In genomic region chr6:7129784-7130569, GRCh38 we compare ENCODE assay signal across 8 cellular contexts. TPM values are rescaled to one million over a fixed set of nuclear protein-coding genes. Genes with fewer than 3 reads are reported as not detected.
DNase-seq lines count a peak whose midpoint lies in the region; ATAC-seq, FAIRE-seq and TF ChIP-seq lines count a peak whose summit lies in the region.

No MANE protein-coding gene starts in this region.

- peaks cover 56% of the 10 kb centered on the region for H3K36me3 Mint-ChIP-seq in activated T-helper 2 cell treated with anti-CD3 and anti-CD28 coated beads, Interferon-gamma antibody, Interleukin-2, Interleukin-4, amounts not matched to agents 10 μg/mL and 5 μg/mL and 100 μg/mL, durations not matched to agents 14 hours and 24 hours and 36 hours (ENCODE audit: low read depth)

- peak; percentile 50 for DNase-seq in stimulated activated CD4-positive, alpha-beta T cell treated with anti-CD3 and anti-CD28 coated beads, Interleukin-4, amount 100 ng/mL, for 24 hours
- DNase-seq in stimulated activated CD4-positive, alpha-beta T cell treated with anti-CD3 and anti-CD28 coated beads, Interleukin-2, amount 100 ng/mL, for 48 hours: no peak
- DNase-seq in activated T-helper 2 cell treated with anti-CD3 and anti-CD28 coated beads, Interferon-gamma antibody, Interleukin-2, Interleukin-4, amounts not matched to agents 10 μg/mL and 5 μg/mL and 100 μg/mL, durations not matched to agents 14 hours and 24 hours and 36 hours (ENCODE audit: low spot score): no peak
- DNase-seq in HepG2 (ENCODE audit: low spot score) (peak; percentile 71), NCI-H446 treated with DMSO at 0.1 percent for 48 hours (lab: John Stamatoyannopoulos, UW) (no peak), inferior parietal cortex (ENCODE audit: extremely low spot score) (no peak), NK-92 (lab: John Stamatoyannopoulos, UW; ENCODE audit: unreplicated experiment) (no peak)

- intact Hi-C loops in activated T-helper 2 cell treated with anti-CD3 and anti-CD28 coated beads, Interferon-gamma antibody, Interleukin-2, Interleukin-4, amounts not matched to agents 10 μg/mL and 5 μg/mL and 100 μg/mL, durations not matched to agents 14 hours and 24 hours and 36 hours (cut with micrococcal nuclease): loop anchor here (10.0 kb wide), 1 partner anchor 335 kb away; no protein-coding TSS in a partner anchor
- intact Hi-C loops in HepG2 (cut with micrococcal nuclease; ENCODE audit: unreplicated experiment): no loop called here

- no peak for TF ChIP-seq CTCF in HepG2 (CRISPR knock-in tag; IDR thresholded peaks at IDR 0.05)

- peaks cover 70% of the 10 kb centered on the region for H4K20me1 ChIP-seq in HepG2 (ENCODE audit: insufficient read depth, low read length)

- H3K9me3 Mint-ChIP-seq in activated T-helper 2 cell treated with anti-CD3 and anti-CD28 coated beads, Interferon-gamma antibody, Interleukin-2, Interleukin-4, amounts not matched to agents 10 μg/mL and 5 μg/mL and 100 μg/mL, durations not matched to agents 14 hours and 24 hours and 36 hours: no peaks in the 10 kb centered on the region

- no peak overlapping the region for H3K4me3 Mint-ChIP-seq in activated T-helper 2 cell treated with anti-CD3 and anti-CD28 coated beads, Interferon-gamma antibody, Interleukin-2, Interleukin-4, amounts not matched to agents 10 μg/mL and 5 μg/mL and 100 μg/mL, durations not matched to agents 14 hours and 24 hours and 36 hours (ENCODE audit: low read depth)

- 0 out of 4 replicates have a peak, but pooled peaks of 1 of the 2 experiments have one; percentile 14 for TF ChIP-seq EP300 in HepG2 (IDR thresholded peaks at IDR 0.05; ENCODE audit: low read depth in 2 of 2, low read length in 2 of 2)
- no peak for TF ChIP-seq EP300 in HepG2 (CRISPR knock-in tag; IDR thresholded peaks at IDR 0.05; ENCODE audit: borderline replicate concordance)

- peaks cover 94% of the 10 kb centered on the region for H3K4me1 ChIP-seq in HepG2 (ENCODE audit: insufficient read depth, low read length)

- peaks cover 70% of the 10 kb centered on the region for H3K4me1 Mint-ChIP-seq in activated T-helper 2 cell treated with anti-CD3 and anti-CD28 coated beads, Interferon-gamma antibody, Interleukin-2, Interleukin-4, amounts not matched to agents 10 μg/mL and 5 μg/mL and 100 μg/mL, durations not matched to agents 14 hours and 24 hours and 36 hours (ENCODE audit: low read depth)

- POLR2A ChIA-PET in HepG2 (lab: Yijun Ruan, JAX): interaction anchor here (1.3 to 2.2 kb wide), 2 partner anchors 11 to 21 kb away, joined by 4 to 6 read pairs; no protein-coding TSS in a partner anchor

- in situ Hi-C loops in HepG2 (cut with HindIII; ENCODE audit: extremely low pct_ligation_motif_present, low pct_unique_long_range_greater_than_20kb): no loop called here

- 79% methylated on average over 9 of the region's 9 CpGs for WGBS in HepG2 (ENCODE audit: low lambda C conversion rate)

- no peak for FAIRE-seq in HepG2 (lab: Jason Lieb, UNC)

- H3K36me3 ChIP-seq in HepG2 (replicated peaks in 1 of 2; ENCODE audit: control insufficient read depth in 1 of 2, insufficient read depth in 2 of 2, low read length in 2 of 2): peaks cover 3 to 30% of the 10 kb centered on the region in 2 experiments; a peak in 4 of 5 replicates

- peaks cover 95% of the 10 kb centered on the region for H3K79me2 ChIP-seq in HepG2 (ENCODE audit: insufficient read depth, low read length)

- TF ChIP-seq RAD21 in HepG2 (CRISPR knock-in tag; IDR thresholded peaks at IDR 0.05): no peak

- H3K9me3 ChIP-seq in HepG2 (ENCODE audit: low read length): no peaks in the 10 kb centered on the region

- peak overlapping the region; percentile 47 for H3K27ac ChIP-seq in HepG2 (ENCODE audit: extremely low read length, insufficient read depth, low read length)

- no TSS peak for BruUV-seq in HepG2 (replicated peaks; lab: Mats Ljungman, UMichigan)

- no peak overlapping the region for H2AFZ ChIP-seq in HepG2 (ENCODE audit: low read length)

- CTCF ChIA-PET in HepG2 (lab: Yijun Ruan, JAX; ENCODE audit: low intra/inter-chr PET ratio, low total read pairs): no interaction called here

- no peaks in the 10 kb centered on the region for H3K27me3 ChIP-seq in HepG2 (ENCODE audit: control insufficient read depth in 1 of 2, insufficient read depth in 2 of 2, low read length in 2 of 2)

- no peak overlapping the region for H3K9ac ChIP-seq in HepG2 (ENCODE audit: insufficient read depth, low read depth, low read length)

- no peak overlapping the region for H3K4me3 ChIP-seq in HepG2 (replicated peaks in 1 of 3; ENCODE audit: insufficient read depth in 1 of 3, low read depth in 2 of 3, low read length in 3 of 3)

- TF ChIP-seq POLR2A in HepG2 (IDR thresholded peaks at IDR 0.05; ENCODE audit: insufficient read depth in 1 of 2, low read depth in 2 of 2, low read length in 2 of 2): no peak

- H3K4me2 ChIP-seq in HepG2 (ENCODE audit: low read depth, low read length): no peak overlapping the region

- no peaks in the 10 kb centered on the region for H3K27me3 Mint-ChIP-seq in activated T-helper 2 cell treated with anti-CD3 and anti-CD28 coated beads, Interferon-gamma antibody, Interleukin-2, Interleukin-4, amounts not matched to agents 10 μg/mL and 5 μg/mL and 100 μg/mL, durations not matched to agents 14 hours and 24 hours and 36 hours (ENCODE audit: low read depth)

- peak; percentile 73 for ATAC-seq in HepG2
- ATAC-seq in GM19328 (IDR thresholded peaks at IDR 0.05; ENCODE audit: unreplicated experiment): no peak

- H3K27ac Mint-ChIP-seq in activated T-helper 2 cell treated with anti-CD3 and anti-CD28 coated beads, Interferon-gamma antibody, Interleukin-2, Interleukin-4, amounts not matched to agents 10 μg/mL and 5 μg/mL and 100 μg/mL, durations not matched to agents 14 hours and 24 hours and 36 hours: peak overlapping the region; percentile 81

TF ChIP-seq in HepG2, 621 proteins besides CTCF, POLR2A, EP300 and RAD21 (continues in another document):
- TF ChIP-seq, protein P1, sequence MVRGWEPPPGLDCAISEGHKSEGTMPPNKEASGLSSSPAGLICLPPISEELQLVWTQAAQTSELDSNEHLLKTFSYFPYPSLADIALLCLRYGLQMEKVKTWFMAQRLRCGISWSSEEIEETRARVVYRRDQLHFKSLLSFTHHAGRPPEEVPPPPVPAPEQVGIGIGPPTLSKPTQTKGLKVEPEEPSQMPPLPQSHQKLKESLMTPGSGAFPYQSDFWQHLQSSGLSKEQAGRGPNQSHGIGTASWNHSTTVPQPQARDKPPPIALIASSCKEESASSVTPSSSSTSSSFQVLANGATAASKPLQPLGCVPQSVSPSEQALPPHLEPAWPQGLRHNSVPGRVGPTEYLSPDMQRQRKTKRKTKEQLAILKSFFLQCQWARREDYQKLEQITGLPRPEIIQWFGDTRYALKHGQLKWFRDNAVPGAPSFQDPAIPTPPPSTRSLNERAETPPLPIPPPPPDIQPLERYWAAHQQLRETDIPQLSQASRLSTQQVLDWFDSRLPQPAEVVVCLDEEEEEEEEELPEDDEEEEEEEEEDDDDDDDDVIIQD (CRISPR knock-in tag; IDR thresholded peaks at IDR 0.05; ENCODE audit: low read depth): peak; percentile 41; the same call in 1 of the 2 replicates
- TF ChIP-seq HOXA3 (CRISPR knock-in tag; IDR thresholded peaks at IDR 0.05): peak; percentile 66; the same call in 1 of the 2 replicates
- TF ChIP-seq HMGA1 (CRISPR knock-in tag; conservative IDR thresholded peaks at IDR 0.05): no peak
- TF ChIP-seq HDAC2 (CRISPR knock-in tag; IDR thresholded peaks at IDR 0.05): peak; percentile 35; the same call in 1 of the 2 replicates
- no peak for TF ChIP-seq TOPORS (CRISPR knock-in tag; IDR thresholded peaks at IDR 0.05)
- TF ChIP-seq, protein P2, sequence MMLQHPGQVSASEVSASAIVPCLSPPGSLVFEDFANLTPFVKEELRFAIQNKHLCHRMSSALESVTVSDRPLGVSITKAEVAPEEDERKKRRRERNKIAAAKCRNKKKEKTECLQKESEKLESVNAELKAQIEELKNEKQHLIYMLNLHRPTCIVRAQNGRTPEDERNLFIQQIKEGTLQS (CRISPR knock-in tag; IDR thresholded peaks at IDR 0.05): peak; percentile 64; the same call in 1 of the 2 replicates

RNA-seq across cellular contexts. Expression of gene RREB1, which starts 22.2 kb away (rescaled TPM):
- total RNA-seq in activated T-helper 2 cell treated with anti-CD3 and anti-CD28 coated beads, Interferon-gamma antibody, Interleukin-2, Interleukin-4, amounts not matched to agents 10 μg/mL and 5 μg/mL and 100 μg/mL, durations not matched to agents 14 hours and 24 hours and 36 hours: 23.1 and 23.6 TPM in 2 replicates
- total RNA-seq in HepG2 (2016; rRNA removed; fragmentation: Illumina TruSeq; extraction: Trizol): 23.2 and 23.4 TPM in 2 replicates
- total RNA-seq in HepG2 (2016; cell fraction: cytosol; rRNA removed; fragmentation: Illumina TruSeq; extraction: Trizol; ENCODE audit: low read depth): 62.4 and 75.9 TPM in 2 replicates
- total RNA-seq in HepG2 (2016; cell fraction: insoluble cytoplasmic fraction; rRNA removed; fragmentation: Illumina TruSeq; extraction: Trizol): 21.2 and 23.3 TPM in 2 replicates
- total RNA-seq in HepG2 (2016; cell fraction: membrane; rRNA removed; fragmentation: Illumina TruSeq; extraction: Trizol): 33.9 and 40.6 TPM in 2 replicates
- 50.2 and 60.1 TPM in 2 replicates for total RNA-seq in HepG2 (2016; cell fraction: nucleus; rRNA removed; fragmentation: Illumina TruSeq; extraction: Trizol)
- 6.1 and 6.2 TPM in 2 replicates for polyA plus RNA-seq in HepG2 (2011; rRNA removed)
- 3.7 and 4.4 TPM in 2 replicates for polyA plus RNA-seq in HepG2 (2011; cell fraction: cytosol; rRNA removed)
- polyA plus RNA-seq in HepG2 (2011; cell fraction: nucleus; rRNA removed): 24.2 and 27.1 TPM in 2 replicates
- 19.5 and 19.9 TPM in 2 replicates for polyA plus RNA-seq in HepG2 (2012)
- 0.71 and 1.1 TPM in 2 replicates for polyA plus RNA-seq in HepG2 (2016; cell fraction: cytosol; fragmentation: Illumina TruSeq; extraction: Trizol; ENCODE audit: low read depth)
- polyA plus RNA-seq in HepG2 (2016; cell fraction: insoluble cytoplasmic fraction; fragmentation: Illumina TruSeq; extraction: Trizol; ENCODE audit: low read depth): 12.3 and 15.5 TPM in 2 replicates
- polyA plus RNA-seq in HepG2 (2016; cell fraction: membrane; fragmentation: Illumina TruSeq; extraction: Trizol; ENCODE audit: low read depth): 1.6 and 2.2 TPM in 2 replicates
- polyA plus RNA-seq in HepG2 (2016; cell fraction: nucleus; fragmentation: Illumina TruSeq; extraction: Trizol; ENCODE audit: insufficient read depth, low read depth): 45.7 and 47.4 TPM in 2 replicates
- polyA minus RNA-seq in HepG2 (2011; rRNA and poly(A)+ RNA removed; ENCODE audit: low replicate concordance): 33.6 and 65.0 TPM in 2 replicates
- 27.1 and 37.4 TPM in 2 replicates for polyA minus RNA-seq in HepG2 (2011; cell fraction: cytosol; rRNA and poly(A)+ RNA removed)
- 65.6 and 67.6 TPM in 2 replicates for polyA minus RNA-seq in HepG2 (2011; cell fraction: nucleus; rRNA and poly(A)+ RNA removed)

Comparison
In these comparisons a context has a peak if more than half of its experiments do, and no peak if none do; other contexts are left out.
1. DNase-seq: peak in stimulated activated CD4-positive, alpha-beta T cell treated with anti-CD3 and anti-CD28 coated beads, Interleukin-4, amount 100 ng/mL, for 24 hours (single experiment) and HepG2 (single experiment); none in stimulated activated CD4-positive, alpha-beta T cell treated with anti-CD3 and anti-CD28 coated beads, Interleukin-2, amount 100 ng/mL, for 48 hours (0 of 2), activated T-helper 2 cell treated with anti-CD3 and anti-CD28 coated beads, Interferon-gamma antibody, Interleukin-2, Interleukin-4, amounts not matched to agents 10 μg/mL and 5 μg/mL and 100 μg/mL, durations not matched to agents 14 hours and 24 hours and 36 hours (single experiment), NCI-H446 treated with DMSO at 0.1 percent for 48 hours (single experiment), inferior parietal cortex (single experiment) and NK-92 (single experiment).